Comparison of ENCODE assay signal across 18 cellular contexts in the genomic region with DNA sequence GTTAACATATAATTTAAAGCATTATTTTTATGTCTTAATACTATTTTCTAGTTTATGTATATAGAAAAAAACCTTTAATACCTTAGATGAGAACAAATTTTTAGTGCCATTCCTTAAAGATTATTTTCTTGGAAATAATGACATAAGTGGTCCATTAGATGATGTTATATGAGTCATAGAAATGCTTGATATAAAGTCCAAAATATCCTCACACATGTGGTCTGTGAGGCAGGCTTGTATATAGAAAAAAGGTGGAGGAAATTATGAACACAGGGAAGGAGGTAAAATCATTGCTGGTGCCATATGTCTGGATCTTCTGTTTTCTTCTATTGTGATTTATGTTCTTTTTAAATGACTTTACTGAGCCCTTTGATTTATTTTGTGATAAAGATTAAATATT.
"Had no signal": no experiment of that assay in that cellular context is flagged by ENCODE, and none has a peak within 500 bp of the region (broad histone marks: within the 10 kb centered on the region; RNA-seq: fewer than 3 reads in every experiment).

No MANE protein-coding gene starts in this region.

- H3K27me3 ChIP-seq: suprapubic skin had no signal

- H3K4me1 Mint-ChIP-seq: endodermal cell had no signal

- H3K27me3 Mint-ChIP-seq: activated T-helper 17 cell treated with anti-CD3 and anti-CD28 coated beads, Interleukin-2, amount 50 U/mL, for 72 hours; stimulated activated naive CD8-positive, alpha-beta T cell treated with anti-CD3 and anti-CD28 coated beads, Interleukin-15, Interleukin-2, amounts not matched to agents 100 ng/mL and 50 ng/mL, for 24 hours; type B pancreatic cell had no signal

- DNase-seq: activated CD4-positive, CD25-positive, alpha-beta regulatory T cell treated with anti-CD3 and anti-CD28 coated beads, Interleukin-2, amount 50 U/mL, for 72 hours; activated naive CD4-positive, alpha-beta T cell treated with Interleukin-2 at 50 U/mL for 16 hours; activated T-cell treated with anti-CD3 and anti-CD28 coated beads for 4 hours; aorta; dorsolateral prefrontal cortex; endodermal cell; hippocampal formation; left ventricle myocardium superior; mesenchymal stem cell; naive thymus-derived CD8-positive, alpha-beta T cell; posterior cingulate gyrus; retina; small intestine; T1000 had no signal

- H3K9me3 ChIP-seq: suprapubic skin had no signal

- H3K36me3 ChIP-seq: suprapubic skin had no signal

- H3K4me3 Mint-ChIP-seq: activated T-helper 17 cell treated with anti-CD3 and anti-CD28 coated beads, Interleukin-2, amount 50 U/mL, for 72 hours; endodermal cell; naive thymus-derived CD8-positive, alpha-beta T cell; stimulated activated naive CD8-positive, alpha-beta T cell treated with anti-CD3 and anti-CD28 coated beads, Interleukin-15, Interleukin-2, amounts not matched to agents 100 ng/mL and 50 ng/mL, for 24 hours; type B pancreatic cell had no signal

- H3K36me3 Mint-ChIP-seq: naive thymus-derived CD8-positive, alpha-beta T cell; type B pancreatic cell had no signal

- H3K4me3 ChIP-seq: dorsolateral prefrontal cortex, suprapubic skin had no signal

- H3K27ac Mint-ChIP-seq: activated T-helper 17 cell treated with anti-CD3 and anti-CD28 coated beads, Interleukin-2, amount 50 U/mL, for 72 hours; endodermal cell; naive thymus-derived CD8-positive, alpha-beta T cell; stimulated activated naive CD8-positive, alpha-beta T cell treated with anti-CD3 and anti-CD28 coated beads, Interleukin-15, Interleukin-2, amounts not matched to agents 100 ng/mL and 50 ng/mL, for 24 hours; type B pancreatic cell had no signal

- H3K9me3 Mint-ChIP-seq: activated T-helper 17 cell treated with anti-CD3 and anti-CD28 coated beads, Interleukin-2, amount 50 U/mL, for 72 hours; endodermal cell; type B pancreatic cell had no signal

- H3K27ac ChIP-seq: dorsolateral prefrontal cortex had no signal

- ATAC-seq: activated T-helper 17 cell treated with anti-CD3 and anti-CD28 coated beads, Interleukin-2, amount 50 U/mL, for 72 hours; left ventricle myocardium superior; naive thymus-derived CD8-positive, alpha-beta T cell had no signal

- H3K4me1 ChIP-seq: suprapubic skin had no signal
